ENCODE assay signal across 23 cellular contexts in the genomic region with DNA sequence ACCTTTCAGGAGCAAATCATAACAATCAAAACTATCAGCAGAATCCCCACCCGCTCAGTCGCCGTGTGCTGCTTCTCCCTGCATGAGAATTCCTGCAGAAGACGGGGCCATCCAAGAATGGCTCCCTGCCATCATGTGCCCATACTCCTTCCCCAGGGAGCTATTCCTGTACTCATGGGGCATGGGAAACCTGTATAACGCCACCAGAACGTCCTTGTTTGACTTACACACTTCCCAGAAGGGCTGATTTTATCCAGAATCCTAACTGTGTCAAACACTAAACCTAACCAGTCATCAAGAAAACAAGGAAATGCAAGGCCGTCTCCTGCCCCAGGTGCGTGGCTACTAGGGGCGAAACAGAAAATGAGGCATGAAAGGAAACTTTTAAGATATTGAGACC.
"Had no signal": no experiment of that assay in that cellular context is flagged by ENCODE, and none has a peak within 500 bp of the region (broad histone marks: within the 10 kb centered on the region; RNA-seq: fewer than 3 reads in every experiment).

No MANE protein-coding gene starts in this region.

- H3K27ac ChIP-seq: ascending aorta, VCaP had no signal

- H3K4me3 ChIP-seq: ascending aorta, MG63 had no signal

- H3K27me3 ChIP-seq: ascending aorta, MG63 had no signal

- H3K9me3 ChIP-seq: ascending aorta, MG63 had no signal

- ATAC-seq: activated naive CD4-positive, alpha-beta T cell treated with anti-CD3 and anti-CD28 coated beads, Interleukin-2, amount 50 U/mL, for 72 hours; activated naive CD8-positive, alpha-beta T cell treated with anti-CD3 and anti-CD28 coated beads, Interleukin-2, amount 50 U/mL, for 24 hours; activated T-cell treated with anti-CD3 and anti-CD28 coated beads, Interleukin-2, amount 50 U/mL, for 4 hours; PC-3; T-helper 17 cell had no signal

- DNase-seq: activated CD4-positive, alpha-beta memory T cell treated with anti-CD3 and anti-CD28 coated beads for 36 hours; activated CD4-positive, alpha-beta T cell treated with anti-CD3 and anti-CD28 coated beads, Interleukin-2, amount 10 ng/mL, durations not matched to agents 7 days and 5 days; activated CD4-positive, CD25-positive, alpha-beta regulatory T cell; activated CD8-positive, alpha-beta memory T cell treated with anti-CD3 and anti-CD28 coated beads for 24 hours; activated effector memory CD4-positive, alpha-beta T cell treated with anti-CD3 and anti-CD28 coated beads, Interleukin-2, amount 50 U/mL, for 16 hours; activated naive CD4-positive, alpha-beta T cell treated with Interleukin-2 at 50 U/mL for 16 hours; activated naive CD8-positive, alpha-beta T cell treated with anti-CD3 and anti-CD28 coated beads, Interleukin-2, amount 50 U/mL, for 24 hours; activated T-cell treated with anti-CD3 and anti-CD28 coated beads, Interleukin-2, amount 50 U/mL, for 4 hours; amniotic stem cell; MG63; MV-4-11; NCI-H1105; NCI-H1436; NCI-H1694 treated with DMSO at 0.1 percent for 48 hours; NCI-H2029 treated with DMSO at 0.1 percent for 48 hours; NCI-H524; PC-3; SIG-M5; T-helper 17 cell; T-helper 9 cell had no signal

- H3K36me3 ChIP-seq: ascending aorta, MG63 had no signal
